In the genomic region with DNA sequence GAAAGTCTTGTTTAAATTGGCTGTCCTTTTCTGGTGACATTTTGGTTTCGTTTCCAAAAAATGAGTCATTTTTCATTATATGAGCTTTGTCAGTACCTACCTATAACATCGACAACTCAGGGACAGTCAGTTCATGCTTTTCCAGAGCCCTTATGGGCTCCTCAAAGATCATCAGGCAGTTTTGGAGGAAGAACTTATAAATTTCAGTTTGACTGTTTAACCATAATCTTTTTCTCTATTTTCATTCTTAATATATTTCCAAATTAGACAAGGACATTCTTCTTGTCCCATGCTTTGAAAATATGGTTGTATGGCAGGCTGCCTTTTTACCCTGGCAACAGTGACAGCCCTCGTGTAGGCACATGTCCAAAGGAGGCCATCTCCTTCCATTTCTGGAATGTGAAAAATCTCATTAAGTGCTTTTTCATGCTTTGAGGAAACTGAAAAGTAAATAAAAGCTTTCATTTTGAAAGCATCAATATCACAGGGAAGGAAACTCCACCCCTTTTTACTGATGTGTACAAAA, we compare ENCODE assay signal across 9 cellular contexts. TPM values are rescaled to one million over a fixed set of nuclear protein-coding genes. Genes with fewer than 3 reads are reported as not detected.
A peak's percentile ranks its signal among the peaks of the same experiment; 100 is the strongest.
DNase-seq lines count a peak whose midpoint lies in the region; ATAC-seq and TF ChIP-seq lines count a peak whose summit lies in the region.
"Had no signal": no experiment of that assay in that cellular context is flagged by ENCODE, and none has a peak within 500 bp of the region (broad histone marks: within the 10 kb centered on the region; RNA-seq: fewer than 3 reads in every experiment).

No MANE protein-coding gene starts in this region.

- H3K27me3 Mint-ChIP-seq in endothelial cell (ENCODE audit: unreplicated experiment): peaks cover 2% of the 10 kb centered on the region

- peaks cover 2% of the 10 kb centered on the region for H3K4me1 Mint-ChIP-seq in endothelial cell (ENCODE audit: unreplicated experiment)

- H3K4me3 ChIP-seq in right atrium auricular region: no peak overlapping the region
- H3K4me3 ChIP-seq in urinary bladder (ENCODE audit: low read depth, low read length): no peak overlapping the region
- H3K4me3 ChIP-seq: cardiac muscle cell had no signal

- DNase-seq in right atrium auricular region (ENCODE audit: low spot score): no peak
- no peak for DNase-seq in left cardiac atrium
- DNase-seq in glomerular visceral epithelial cell (ENCODE audit: extremely low spot score): peak; percentile 69
- no peak for DNase-seq in GOT3 (lab: John Stamatoyannopoulos, UW)
- no peak for DNase-seq in endothelial cell (ENCODE audit: low spot score)

- H3K9me3 ChIP-seq in right atrium auricular region: peaks cover 0 to 5% of the 10 kb centered on the region in 2 donors

- no peak overlapping the region for H3K4me3 Mint-ChIP-seq in endothelial cell (ENCODE audit: unreplicated experiment)

- H3K27ac Mint-ChIP-seq in endothelial cell (ENCODE audit: unreplicated experiment): no peak overlapping the region

- H3K36me3 ChIP-seq in right atrium auricular region (no peaks in the 10 kb centered on the region), urinary bladder (ENCODE audit: insufficient read depth) (no peaks in the 10 kb centered on the region)
- H3K36me3 ChIP-seq: cardiac muscle cell had no signal

- no peak for TF ChIP-seq CTCF in right atrium auricular region (IDR thresholded peaks at IDR 0.05)
- TF ChIP-seq CTCF in VCaP (conservative IDR thresholded peaks at IDR 0.05): no peak
- TF ChIP-seq CTCF in endothelial cell (IDR thresholded peaks at IDR 0.05; ENCODE audit: unreplicated experiment): no peak

- WGBS in urinary bladder: 18% methylated on average over 3 of the region's 3 CpGs

- peak overlapping the region; percentile 8 to 18 for H3K27ac ChIP-seq in right atrium auricular region
- H3K27ac ChIP-seq in VCaP: peak overlapping the region; percentile 46
- peak overlapping the region; percentile 74 for H3K27ac ChIP-seq in urinary bladder (ENCODE audit: low read depth)
- H3K27ac ChIP-seq: cardiac muscle cell had no signal

- no peaks in the 10 kb centered on the region for H3K27me3 ChIP-seq in right atrium auricular region
- H3K27me3 ChIP-seq: cardiac muscle cell had no signal

- H3K9me3 Mint-ChIP-seq in endothelial cell (ENCODE audit: unreplicated experiment): no peaks in the 10 kb centered on the region

- H3K4me1 ChIP-seq in right atrium auricular region (peaks cover 0 to 40% of the 10 kb centered on the region in 2 donors), urinary bladder (ENCODE audit: insufficient read depth) (no peaks in the 10 kb centered on the region)

- intact Hi-C loops in left cardiac atrium (cut with DNase I): no loop called here

- ATAC-seq in left cardiac atrium: no peak
- peak; percentile 37 for ATAC-seq in HG03060 (IDR thresholded peaks at IDR 0.05; ENCODE audit: low read depth, unreplicated experiment)

- no peaks in the 10 kb centered on the region for H3K36me3 Mint-ChIP-seq in endothelial cell (ENCODE audit: low read depth, unreplicated experiment)

RNA-seq across cellular contexts. Expression of a gene that starts 7.3 kb away (rescaled TPM):
- total RNA-seq in right atrium auricular region: not detected
- total RNA-seq in left cardiac atrium: not detected
- 0.74 TPM for total RNA-seq in urinary bladder
- polyA plus RNA-seq in urinary bladder: 0.43 TPM
- not detected for total RNA-seq in endothelial cell (ENCODE audit: unreplicated experiment)
- total RNA-seq: cardiac muscle cell had no signal
- polyA plus RNA-seq: cardiac muscle cell had no signal

RNA-seq across cellular contexts. Expression of a gene that starts 23.2 kb away (rescaled TPM):
- total RNA-seq in right atrium auricular region: 10 to 100 TPM; 20.5 to 20.8 TPM
- total RNA-seq in left cardiac atrium: 10 to 100 TPM; 29.3 to 31.2 TPM
- 61.3 TPM for total RNA-seq in urinary bladder
- 11.3 TPM for polyA plus RNA-seq in urinary bladder
- total RNA-seq in endothelial cell (ENCODE audit: unreplicated experiment): 27.3 TPM

Comparison
In these comparisons a context has a peak if more than half of its experiments do, and no peak if none do; other contexts are left out.
1. H3K27ac ChIP-seq: peak in every context shown above with its lines; median percentile 74 in urinary bladder; 46 in VCaP; 13 in right atrium auricular region.